Comparison of ENCODE assay signal across 1 cellular context in the genomic region with DNA sequence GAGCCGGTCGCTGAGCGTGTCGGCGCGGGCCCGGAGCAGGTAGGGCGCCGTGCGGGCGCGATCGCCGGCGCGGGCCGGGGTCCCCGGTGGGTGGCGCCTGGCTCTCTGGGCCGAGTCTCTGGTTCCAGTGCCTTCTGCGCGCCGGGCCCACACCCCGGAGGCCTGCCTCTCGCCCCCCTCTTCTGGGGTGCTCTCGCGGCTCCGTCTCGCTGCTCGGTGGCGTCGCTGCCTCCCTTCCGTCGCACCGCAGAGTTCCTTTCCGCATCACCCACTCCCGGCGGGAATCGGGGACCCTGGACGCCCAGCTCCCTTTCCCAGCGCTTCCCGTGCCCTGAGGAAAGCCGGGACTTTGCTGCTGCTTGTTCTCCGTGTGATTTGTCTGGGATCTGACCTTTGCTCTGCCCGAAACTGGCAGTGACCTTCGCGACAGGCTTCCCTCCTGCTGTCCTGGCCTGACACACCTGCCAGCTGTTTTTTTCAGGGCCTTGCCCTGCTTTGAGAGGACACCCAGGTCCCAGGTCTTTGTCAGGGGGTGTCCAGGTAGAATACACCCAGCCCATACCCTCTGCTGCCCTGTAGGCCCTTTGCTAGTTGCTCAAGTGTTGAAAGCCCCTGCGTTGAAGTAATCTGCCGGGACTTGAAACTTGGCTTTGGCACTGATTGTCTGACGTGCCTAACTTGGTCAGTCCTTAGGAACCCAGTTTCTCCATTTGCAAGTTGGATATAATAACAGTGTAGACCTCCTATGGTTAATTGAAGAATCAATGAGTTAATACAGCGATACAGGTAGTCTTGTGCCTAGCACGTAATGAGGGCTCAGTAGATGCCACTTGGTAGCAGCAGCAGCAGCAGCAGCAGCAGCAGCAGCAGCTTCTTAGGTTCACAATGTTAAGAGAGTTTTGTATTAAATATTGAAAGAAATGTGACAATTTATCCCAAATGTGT.
A peak's percentile ranks its signal among the peaks of the same experiment; 100 is the strongest.
TF ChIP-seq lines count a peak whose summit lies in the region.

No MANE protein-coding gene starts in this region.

TF ChIP-seq in HepG2, 621 proteins besides CTCF, POLR2A, EP300 and RAD21 (continued from another document and continues in another):
- TF ChIP-seq, protein P1, sequence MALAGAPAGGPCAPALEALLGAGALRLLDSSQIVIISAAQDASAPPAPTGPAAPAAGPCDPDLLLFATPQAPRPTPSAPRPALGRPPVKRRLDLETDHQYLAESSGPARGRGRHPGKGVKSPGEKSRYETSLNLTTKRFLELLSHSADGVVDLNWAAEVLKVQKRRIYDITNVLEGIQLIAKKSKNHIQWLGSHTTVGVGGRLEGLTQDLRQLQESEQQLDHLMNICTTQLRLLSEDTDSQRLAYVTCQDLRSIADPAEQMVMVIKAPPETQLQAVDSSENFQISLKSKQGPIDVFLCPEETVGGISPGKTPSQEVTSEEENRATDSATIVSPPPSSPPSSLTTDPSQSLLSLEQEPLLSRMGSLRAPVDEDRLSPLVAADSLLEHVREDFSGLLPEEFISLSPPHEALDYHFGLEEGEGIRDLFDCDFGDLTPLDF (CRISPR knock-in tag; IDR thresholded peaks at IDR 0.05): no peak
- no peak for TF ChIP-seq TRIM24 (CRISPR knock-in tag; IDR thresholded peaks at IDR 0.05)
- TF ChIP-seq, protein P2, sequence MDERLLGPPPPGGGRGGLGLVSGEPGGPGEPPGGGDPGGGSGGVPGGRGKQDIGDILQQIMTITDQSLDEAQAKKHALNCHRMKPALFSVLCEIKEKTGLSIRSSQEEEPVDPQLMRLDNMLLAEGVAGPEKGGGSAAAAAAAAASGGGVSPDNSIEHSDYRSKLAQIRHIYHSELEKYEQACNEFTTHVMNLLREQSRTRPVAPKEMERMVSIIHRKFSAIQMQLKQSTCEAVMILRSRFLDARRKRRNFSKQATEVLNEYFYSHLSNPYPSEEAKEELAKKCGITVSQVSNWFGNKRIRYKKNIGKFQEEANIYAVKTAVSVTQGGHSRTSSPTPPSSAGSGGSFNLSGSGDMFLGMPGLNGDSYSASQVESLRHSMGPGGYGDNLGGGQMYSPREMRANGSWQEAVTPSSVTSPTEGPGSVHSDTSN (CRISPR knock-in tag; IDR thresholded peaks at IDR 0.05): no peak
- TF ChIP-seq TBX2 (CRISPR knock-in tag; IDR thresholded peaks at IDR 0.05; ENCODE audit: borderline replicate concordance): no peak
- peak; percentile 6; the same call in 1 of the 2 replicates for TF ChIP-seq ZMYM4 (CRISPR knock-in tag; IDR thresholded peaks at IDR 0.05)
- TF ChIP-seq RFXAP (CRISPR knock-in tag; IDR thresholded peaks at IDR 0.05; ENCODE audit: borderline replicate concordance): no peak
- TF ChIP-seq NFATC3 (CRISPR knock-in tag; IDR thresholded peaks at IDR 0.05): no peak
- TF ChIP-seq NFKB2 (CRISPR knock-in tag; IDR thresholded peaks at IDR 0.05; ENCODE audit: borderline replicate concordance): peak; percentile 1; the same call in 1 of the 2 replicates
- TF ChIP-seq CHD4 (IDR thresholded peaks at IDR 0.05; ENCODE audit: borderline replicate concordance, low read length): no peak
- no peak for TF ChIP-seq ZNF121 (CRISPR knock-in tag; IDR thresholded peaks at IDR 0.05)
- peak; percentile 89 for TF ChIP-seq ZFY (CRISPR knock-in tag; IDR thresholded peaks at IDR 0.05)
- TF ChIP-seq TGIF2 (CRISPR knock-in tag; IDR thresholded peaks at IDR 0.05): peak; percentile 20; the same call in 1 of the 2 replicates
- no peak for TF ChIP-seq JDP2 (CRISPR knock-in tag; IDR thresholded peaks at IDR 0.05; ENCODE audit: borderline replicate concordance)
- no peak for TF ChIP-seq DNMT1 (CRISPR knock-in tag; IDR thresholded peaks at IDR 0.05)
- TF ChIP-seq CAMTA2 (CRISPR knock-in tag; IDR thresholded peaks at IDR 0.05; ENCODE audit: borderline replicate concordance): no peak
- no peak for TF ChIP-seq ZNF879 (CRISPR knock-in tag; IDR thresholded peaks at IDR 0.05)
- no peak for TF ChIP-seq ZBTB4 (CRISPR knock-in tag; IDR thresholded peaks at IDR 0.05; ENCODE audit: borderline replicate concordance)
- TF ChIP-seq, protein P3, sequence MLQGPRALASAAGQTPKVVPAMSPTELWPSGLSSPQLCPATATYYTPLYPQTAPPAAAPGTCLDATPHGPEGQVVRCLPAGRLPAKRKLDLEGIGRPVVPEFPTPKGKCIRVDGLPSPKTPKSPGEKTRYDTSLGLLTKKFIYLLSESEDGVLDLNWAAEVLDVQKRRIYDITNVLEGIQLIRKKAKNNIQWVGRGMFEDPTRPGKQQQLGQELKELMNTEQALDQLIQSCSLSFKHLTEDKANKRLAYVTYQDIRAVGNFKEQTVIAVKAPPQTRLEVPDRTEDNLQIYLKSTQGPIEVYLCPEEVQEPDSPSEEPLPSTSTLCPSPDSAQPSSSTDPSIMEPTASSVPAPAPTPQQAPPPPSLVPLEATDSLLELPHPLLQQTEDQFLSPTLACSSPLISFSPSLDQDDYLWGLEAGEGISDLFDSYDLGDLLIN (CRISPR knock-in tag; IDR thresholded peaks at IDR 0.05; ENCODE audit: borderline replicate concordance): no peak
- TF ChIP-seq MYNN (CRISPR knock-in tag; IDR thresholded peaks at IDR 0.05; ENCODE audit: low read depth): no peak
- TF ChIP-seq, protein P4, sequence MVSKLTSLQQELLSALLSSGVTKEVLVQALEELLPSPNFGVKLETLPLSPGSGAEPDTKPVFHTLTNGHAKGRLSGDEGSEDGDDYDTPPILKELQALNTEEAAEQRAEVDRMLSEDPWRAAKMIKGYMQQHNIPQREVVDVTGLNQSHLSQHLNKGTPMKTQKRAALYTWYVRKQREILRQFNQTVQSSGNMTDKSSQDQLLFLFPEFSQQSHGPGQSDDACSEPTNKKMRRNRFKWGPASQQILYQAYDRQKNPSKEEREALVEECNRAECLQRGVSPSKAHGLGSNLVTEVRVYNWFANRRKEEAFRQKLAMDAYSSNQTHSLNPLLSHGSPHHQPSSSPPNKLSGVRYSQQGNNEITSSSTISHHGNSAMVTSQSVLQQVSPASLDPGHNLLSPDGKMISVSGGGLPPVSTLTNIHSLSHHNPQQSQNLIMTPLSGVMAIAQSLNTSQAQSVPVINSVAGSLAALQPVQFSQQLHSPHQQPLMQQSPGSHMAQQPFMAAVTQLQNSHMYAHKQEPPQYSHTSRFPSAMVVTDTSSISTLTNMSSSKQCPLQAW (CRISPR knock-in tag; IDR thresholded peaks at IDR 0.05): 0 out of 2 replicates have a peak, but pooled peaks have one; percentile 50
- 0 out of 2 replicates have a peak, but pooled peaks have one; percentile 63 for TF ChIP-seq ZNF33B (CRISPR knock-in tag; IDR thresholded peaks at IDR 0.05)
- TF ChIP-seq, protein P5, sequence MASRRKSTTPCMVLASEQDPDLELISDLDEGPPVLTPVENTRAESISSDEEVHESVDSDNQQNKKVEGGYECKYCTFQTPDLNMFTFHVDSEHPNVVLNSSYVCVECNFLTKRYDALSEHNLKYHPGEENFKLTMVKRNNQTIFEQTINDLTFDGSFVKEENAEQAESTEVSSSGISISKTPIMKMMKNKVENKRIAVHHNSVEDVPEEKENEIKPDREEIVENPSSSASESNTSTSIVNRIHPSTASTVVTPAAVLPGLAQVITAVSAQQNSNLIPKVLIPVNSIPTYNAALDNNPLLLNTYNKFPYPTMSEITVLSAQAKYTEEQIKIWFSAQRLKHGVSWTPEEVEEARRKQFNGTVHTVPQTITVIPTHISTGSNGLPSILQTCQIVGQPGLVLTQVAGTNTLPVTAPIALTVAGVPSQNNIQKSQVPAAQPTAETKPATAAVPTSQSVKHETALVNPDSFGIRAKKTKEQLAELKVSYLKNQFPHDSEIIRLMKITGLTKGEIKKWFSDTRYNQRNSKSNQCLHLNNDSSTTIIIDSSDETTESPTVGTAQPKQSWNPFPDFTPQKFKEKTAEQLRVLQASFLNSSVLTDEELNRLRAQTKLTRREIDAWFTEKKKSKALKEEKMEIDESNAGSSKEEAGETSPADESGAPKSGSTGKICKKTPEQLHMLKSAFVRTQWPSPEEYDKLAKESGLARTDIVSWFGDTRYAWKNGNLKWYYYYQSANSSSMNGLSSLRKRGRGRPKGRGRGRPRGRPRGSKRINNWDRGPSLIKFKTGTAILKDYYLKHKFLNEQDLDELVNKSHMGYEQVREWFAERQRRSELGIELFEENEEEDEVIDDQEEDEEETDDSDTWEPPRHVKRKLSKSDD (CRISPR knock-in tag; IDR thresholded peaks at IDR 0.05; ENCODE audit: low read depth): no peak
- TF ChIP-seq SYNCRIP (IDR thresholded peaks at IDR 0.05; ENCODE audit: insufficient read depth, low read depth, low read length): no peak
- TF ChIP-seq SKIL (CRISPR knock-in tag; IDR thresholded peaks at IDR 0.05; ENCODE audit: borderline replicate concordance): no peak
- TF ChIP-seq, protein P6, sequence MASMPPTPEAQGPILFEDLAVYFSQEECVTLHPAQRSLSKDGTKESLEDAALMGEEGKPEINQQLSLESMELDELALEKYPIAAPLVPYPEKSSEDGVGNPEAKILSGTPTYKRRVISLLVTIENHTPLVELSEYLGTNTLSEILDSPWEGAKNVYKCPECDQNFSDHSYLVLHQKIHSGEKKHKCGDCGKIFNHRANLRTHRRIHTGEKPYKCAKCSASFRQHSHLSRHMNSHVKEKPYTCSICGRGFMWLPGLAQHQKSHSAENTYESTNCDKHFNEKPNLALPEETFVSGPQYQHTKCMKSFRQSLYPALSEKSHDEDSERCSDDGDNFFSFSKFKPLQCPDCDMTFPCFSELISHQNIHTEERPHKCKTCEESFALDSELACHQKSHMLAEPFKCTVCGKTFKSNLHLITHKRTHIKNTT (CRISPR knock-in tag; IDR thresholded peaks at IDR 0.05): no peak
- TF ChIP-seq HMGXB3 (CRISPR knock-in tag; IDR thresholded peaks at IDR 0.05; ENCODE audit: borderline replicate concordance): no peak
- TF ChIP-seq KDM2A (CRISPR knock-in tag; IDR thresholded peaks at IDR 0.05; ENCODE audit: borderline replicate concordance, low read depth): no peak
- no peak for TF ChIP-seq ZNF747 (CRISPR knock-in tag; IDR thresholded peaks at IDR 0.05; ENCODE audit: borderline replicate concordance)
- TF ChIP-seq ZNF12 (CRISPR knock-in tag; IDR thresholded peaks at IDR 0.05): 0 out of 2 replicates have a peak, but pooled peaks have one; percentile 24
- TF ChIP-seq ZNF841 (CRISPR knock-in tag; IDR thresholded peaks at IDR 0.05; ENCODE audit: borderline replicate concordance): no peak
